Comparison of ENCODE assay signal across 8 cellular contexts in genomic region chr17:44878627-44879221, GRCh38. TPM values are rescaled to one million over a fixed set of nuclear protein-coding genes. Genes with fewer than 3 reads are reported as not detected.
DNase-seq lines count a peak whose midpoint lies in the region; ATAC-seq and TF ChIP-seq lines count a peak whose summit lies in the region.

No MANE protein-coding gene starts in this region.

- no peak overlapping the region for H3K4me2 ChIP-seq in Loucy (ENCODE audit: low read depth, low read length, poor library complexity, severe bottlenecking)

- no peak overlapping the region for H3K9ac ChIP-seq in Loucy (ENCODE audit: low read depth, low read length, poor library complexity, severe bottlenecking)

- peak; percentile 69 for TF ChIP-seq CTCF in cardiac muscle cell (IDR thresholded peaks at IDR 0.05; ENCODE audit: low read depth, low read length)
- TF ChIP-seq CTCF in Loucy (conservative IDR thresholded peaks at IDR 0.05; ENCODE audit: low read length) = peak; percentile 76
- peak; percentile 70 for TF ChIP-seq CTCF in glutamatergic neuron (IDR thresholded peaks at IDR 0.05; ENCODE audit: partially characterized antibody, unreplicated experiment)
- peak in 4 of 6 experiments; percentile 23 to 38 (median 35) for TF ChIP-seq CTCF in upper lobe of left lung (IDR thresholded peaks at IDR 0.05)

- H3K9me3 Mint-ChIP-seq in activated CD4-positive, alpha-beta T cell treated with anti-CD3 and anti-CD28 coated beads, Interleukin-2, amount 10 ng/mL, durations not matched to agents 24 days and 14 days = no peaks in the 10 kb centered on the region
- peaks cover 2% of the 10 kb centered on the region for H3K9me3 Mint-ChIP-seq in glutamatergic neuron (ENCODE audit: unreplicated experiment)

- H2AFZ ChIP-seq in Loucy (ENCODE audit: low read length) = no peak overlapping the region

- no peaks in the 10 kb centered on the region for H3K9me3 ChIP-seq in cardiac muscle cell (ENCODE audit: low read depth)
- no peaks in the 10 kb centered on the region for H3K9me3 ChIP-seq in Loucy (ENCODE audit: insufficient read depth, low read depth, low read length)
- H3K9me3 ChIP-seq in upper lobe of left lung = no peaks in the 10 kb centered on the region

- no peak for TF ChIP-seq EP300 in upper lobe of left lung (IDR thresholded peaks at IDR 0.05)

- intact Hi-C loops in left ventricle myocardium superior (cut with micrococcal nuclease) = loop anchor here (5.0 kb wide), 1 partner anchor 106 kb away; no protein-coding TSS in a partner anchor
- intact Hi-C loops in activated CD4-positive, alpha-beta T cell treated with anti-CD3 and anti-CD28 coated beads, Interleukin-2, amount 10 ng/mL, durations not matched to agents 24 days and 14 days (cut with micrococcal nuclease) = no loop called here

- peaks cover 2% of the 10 kb centered on the region for H3K4me1 Mint-ChIP-seq in activated CD4-positive, alpha-beta T cell treated with anti-CD3 and anti-CD28 coated beads, Interleukin-2, amount 10 ng/mL, durations not matched to agents 24 days and 14 days
- peaks cover 2% of the 10 kb centered on the region for H3K4me1 Mint-ChIP-seq in glutamatergic neuron (ENCODE audit: low read depth, unreplicated experiment)

- TF ChIP-seq POLR2A in upper lobe of left lung (IDR thresholded peaks at IDR 0.05) = no peak

- no peaks in the 10 kb centered on the region for H3K27me3 Mint-ChIP-seq in activated CD4-positive, alpha-beta T cell treated with anti-CD3 and anti-CD28 coated beads, Interleukin-2, amount 10 ng/mL, durations not matched to agents 24 days and 14 days
- peaks cover 2% of the 10 kb centered on the region for H3K27me3 Mint-ChIP-seq in glutamatergic neuron (ENCODE audit: unreplicated experiment)

- no peaks in the 10 kb centered on the region for H3F3A ChIP-seq in Loucy (ENCODE audit: low read depth)

- WGBS in upper lobe of left lung, 2 donors = 58 to 60% methylated on average over 6 of the region's 6 CpGs

- H3K36me3 Mint-ChIP-seq in activated CD4-positive, alpha-beta T cell treated with anti-CD3 and anti-CD28 coated beads, Interleukin-2, amount 10 ng/mL, durations not matched to agents 24 days and 14 days (ENCODE audit: low read depth) = peaks cover 54% of the 10 kb centered on the region
- H3K36me3 Mint-ChIP-seq in glutamatergic neuron (ENCODE audit: unreplicated experiment) = no peaks in the 10 kb centered on the region

- H3K27me3 ChIP-seq in cardiac muscle cell (no peaks in the 10 kb centered on the region), Loucy (ENCODE audit: insufficient read depth, low read length, poor library complexity, severe bottlenecking) (no peaks in the 10 kb centered on the region), upper lobe of left lung (no peaks in the 10 kb centered on the region)

- H3K4me3 Mint-ChIP-seq in activated CD4-positive, alpha-beta T cell treated with anti-CD3 and anti-CD28 coated beads, Interleukin-2, amount 10 ng/mL, durations not matched to agents 24 days and 14 days = no peak overlapping the region
- no peak overlapping the region for H3K4me3 Mint-ChIP-seq in glutamatergic neuron (ENCODE audit: unreplicated experiment)

- no peak overlapping the region for H3K4me3 ChIP-seq in cardiac muscle cell
- H3K4me3 ChIP-seq in Loucy (ENCODE audit: low read length, poor library complexity, severe bottlenecking) = no peak overlapping the region
- no peak overlapping the region for H3K4me3 ChIP-seq in upper lobe of left lung

- peak; percentile 58 to 59 for DNase-seq in cardiac muscle cell (ENCODE audit: low read depth in 1 of 2, low spot score in 1 of 2)
- DNase-seq in left ventricle myocardium superior = no peak
- peak; percentile 76 for DNase-seq in activated CD4-positive, alpha-beta T cell treated with anti-CD3 and anti-CD28 coated beads, Interleukin-2, amount 10 ng/mL, durations not matched to agents 24 days and 14 days
- DNase-seq in glutamatergic neuron = peak; percentile 43
- DNase-seq in upper lobe of left lung = no peak
- no peak for DNase-seq in activated CD4-positive, CD25-positive, alpha-beta regulatory T cell treated with anti-CD3 and anti-CD28 coated beads, Interleukin-2, amount 50 U/mL, for 72 hours

- peaks cover 3% of the 10 kb centered on the region for H4K20me1 ChIP-seq in Loucy (ENCODE audit: insufficient read depth, low read length, poor library complexity, severe bottlenecking)

- H3K79me2 ChIP-seq in Loucy (ENCODE audit: insufficient read depth, low read length) = no peaks in the 10 kb centered on the region

- H3K36me3 ChIP-seq in cardiac muscle cell = peaks cover 63% of the 10 kb centered on the region
- peaks cover 84% of the 10 kb centered on the region; the same call in 1 of the 2 replicates for H3K36me3 ChIP-seq in Loucy (ENCODE audit: insufficient read depth, low read length)
- peaks cover 69 to 97% (median 78%) of the 10 kb centered on the region in 4 donors for H3K36me3 ChIP-seq in upper lobe of left lung

- H3K27ac ChIP-seq in cardiac muscle cell = no peak overlapping the region
- no peak overlapping the region for H3K27ac ChIP-seq in upper lobe of left lung

- H3K27ac Mint-ChIP-seq in activated CD4-positive, alpha-beta T cell treated with anti-CD3 and anti-CD28 coated beads, Interleukin-2, amount 10 ng/mL, durations not matched to agents 24 days and 14 days = no peak overlapping the region
- H3K27ac Mint-ChIP-seq in glutamatergic neuron (ENCODE audit: unreplicated experiment) = no peak overlapping the region

- H3K9me2 ChIP-seq in Loucy (replicated peaks; ENCODE audit: low read depth, low read length) = no peaks in the 10 kb centered on the region

- ATAC-seq in left ventricle myocardium superior = no peak
- no peak for ATAC-seq in upper lobe of left lung (ENCODE audit: low FRiP score in 2 of 2)
- no peak for ATAC-seq in GM21619 (IDR thresholded peaks at IDR 0.05; ENCODE audit: unreplicated experiment)

- H3K4me1 ChIP-seq in cardiac muscle cell (ENCODE audit: low read depth) = no peaks in the 10 kb centered on the region
- no peaks in the 10 kb centered on the region for H3K4me1 ChIP-seq in Loucy (ENCODE audit: insufficient read depth, low read length, poor library complexity, severe bottlenecking)
- H3K4me1 ChIP-seq in upper lobe of left lung = no peaks in the 10 kb centered on the region

RNA-seq across cellular contexts. Expression of gene EFTUD2, which starts 20.5 kb away (rescaled TPM):
- total RNA-seq in cardiac muscle cell (101 and 151 TPM in 2 replicates), left ventricle myocardium superior (54.4 TPM), glutamatergic neuron (ENCODE audit: unreplicated experiment) (102 TPM), upper lobe of left lung (100 to 1,000 TPM in 1 of 6 donors, 10 to 100 TPM in 5; 66.6 to 146 (median 75.6) TPM)
- 105 and 141 TPM in 2 replicates for polyA plus RNA-seq in cardiac muscle cell
- total RNA-seq in activated CD4-positive, alpha-beta T cell treated with anti-CD3 and anti-CD28 coated beads, Interleukin-2, amount 10 ng/mL, durations not matched to agents 24 days and 14 days = 244 and 262 TPM in 2 replicates

RNA-seq across cellular contexts. Expression of gene HIGD1B, which starts 31.0 kb away (rescaled TPM):
- not detected in 2 replicates for total RNA-seq in cardiac muscle cell
- polyA plus RNA-seq in cardiac muscle cell = 0.55 TPM in 1 of 2 replicates, not detected in the other
- total RNA-seq in left ventricle myocardium superior = 22.2 TPM
- not detected in 2 replicates for total RNA-seq in activated CD4-positive, alpha-beta T cell treated with anti-CD3 and anti-CD28 coated beads, Interleukin-2, amount 10 ng/mL, durations not matched to agents 24 days and 14 days
- 1.1 TPM for total RNA-seq in glutamatergic neuron (ENCODE audit: unreplicated experiment)
- total RNA-seq in upper lobe of left lung = 10 to 100 TPM in 3 of 6 donors, 1 to 10 TPM in 2, not detected in 1; 1.9 to 33.3 (median 15.9) TPM

RNA-seq across cellular contexts. Expression of gene GFAP, which starts 36.6 kb away (rescaled TPM):
- total RNA-seq in cardiac muscle cell = 3.5 and 11.0 TPM in 2 replicates
- polyA plus RNA-seq in cardiac muscle cell = 4.0 and 7.0 TPM in 2 replicates
- total RNA-seq in left ventricle myocardium superior = 4.2 TPM
- total RNA-seq in activated CD4-positive, alpha-beta T cell treated with anti-CD3 and anti-CD28 coated beads, Interleukin-2, amount 10 ng/mL, durations not matched to agents 24 days and 14 days = not detected in 2 replicates
- total RNA-seq in glutamatergic neuron (ENCODE audit: unreplicated experiment) = not detected
- total RNA-seq in upper lobe of left lung = not detected

RNA-seq across cellular contexts. Expression of gene GJC1, which starts 48.6 kb away (rescaled TPM):
- total RNA-seq in cardiac muscle cell (25.8 and 37.3 TPM in 2 replicates), left ventricle myocardium superior (18.6 TPM), glutamatergic neuron (ENCODE audit: unreplicated experiment) (60.9 TPM), upper lobe of left lung (10 to 100 TPM in 2 of 6 donors, 1 to 10 TPM in 4; 4.2 to 14.8 (median 8.6) TPM)
- 14.8 and 27.0 TPM in 2 replicates for polyA plus RNA-seq in cardiac muscle cell
- 6.1 and 7.5 TPM in 2 replicates for total RNA-seq in activated CD4-positive, alpha-beta T cell treated with anti-CD3 and anti-CD28 coated beads, Interleukin-2, amount 10 ng/mL, durations not matched to agents 24 days and 14 days

Comparison
In these comparisons a context has a peak if more than half of its experiments do, and no peak if none do; other contexts are left out.
1. DNase-seq: peak in cardiac muscle cell (2 of 2), activated CD4-positive, alpha-beta T cell treated with anti-CD3 and anti-CD28 coated beads, Interleukin-2, amount 10 ng/mL, durations not matched to agents 24 days and 14 days (single experiment) and glutamatergic neuron (single experiment); none in left ventricle myocardium superior (single experiment), upper lobe of left lung (0 of 2) and activated CD4-positive, CD25-positive, alpha-beta regulatory T cell treated with anti-CD3 and anti-CD28 coated beads, Interleukin-2, amount 50 U/mL, for 72 hours (single experiment).
2. Peak in every context shown above with its lines, with median percentiles within 50 percentile points of each other: CTCF ChIP-seq.